In genomic region chr2:169694113-169694893, GRCh38 we compare ENCODE assay signal across 8 cellular contexts. TPM values are rescaled to one million over a fixed set of nuclear protein-coding genes. Genes with fewer than 3 reads are reported as not detected.
DNase-seq lines count a peak whose midpoint lies in the region; ATAC-seq, FAIRE-seq and TF ChIP-seq lines count a peak whose summit lies in the region.

TSS of gene CFAP210 (minus strand) at chr2:169694405. CDS start at chr2:169694327, 78 bp downstream.
A gene with protein sequence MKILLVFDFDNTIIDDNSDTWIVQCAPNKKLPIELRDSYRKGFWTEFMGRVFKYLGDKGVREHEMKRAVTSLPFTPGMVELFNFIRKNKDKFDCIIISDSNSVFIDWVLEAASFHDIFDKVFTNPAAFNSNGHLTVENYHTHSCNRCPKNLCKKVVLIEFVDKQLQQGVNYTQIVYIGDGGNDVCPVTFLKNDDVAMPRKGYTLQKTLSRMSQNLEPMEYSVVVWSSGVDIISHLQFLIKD (plus strand): TSS chr2:169694469. CDS start chr2:169700972, 6,503 bp downstream.

- H3K9ac ChIP-seq in SU-DHL-6 (ENCODE audit: low read length), result peak within 1 kb of the TSS; percentile 67

- peak; percentile 100 for ATAC-seq in HG02763 (IDR thresholded peaks at IDR 0.05; ENCODE audit: unreplicated experiment)
- peak; percentile 100 for ATAC-seq in activated naive CD8-positive, alpha-beta T cell treated with anti-CD3 and anti-CD28 coated beads, Interleukin-2, amount 50 U/mL, for 24 hours
- ATAC-seq in pancreas, result peak; percentile 98 to 100 (median 100)

- peak within 1 kb of the TSS; percentile 83 for H3K4me2 ChIP-seq in SU-DHL-6 (ENCODE audit: low read depth, low read length, poor library complexity, severe bottlenecking)

- peak within 1 kb of the TSS; percentile 69 for H3K4me3 ChIP-seq in GM12875 (ENCODE audit: low read depth, low read length)
- peak within 1 kb of the TSS; percentile 63 for H3K4me3 ChIP-seq in SU-DHL-6 (ENCODE audit: insufficient read depth, low read length, poor library complexity, severe bottlenecking)
- H3K4me3 ChIP-seq in cardiac muscle cell, result peak within 1 kb of the TSS; percentile 65
- peak within 1 kb of the TSS; percentile 64 to 87 (median 79) for H3K4me3 ChIP-seq in pancreas
- H3K4me3 ChIP-seq in tibial nerve, result peak within 1 kb of the TSS; percentile 48 to 94 (median 76)

- TF ChIP-seq POLR2A in tibial nerve (IDR thresholded peaks at IDR 0.05), result peak; percentile 73 to 80

- WGBS in pancreas, 2 donors, result 0 to 1% methylated on average over 61 to 63 of the region's 63 CpGs
- 0% methylated on average over 42 to 58 of the region's 63 CpGs for WGBS in tibial nerve, 2 donors

- peaks cover 16% of the 10 kb centered on the region for H3K36me3 Mint-ChIP-seq in activated naive CD8-positive, alpha-beta T cell treated with anti-CD3 and anti-CD28 coated beads, Interleukin-2, amount 50 U/mL, for 24 hours (ENCODE audit: low read depth)

- H3K9me3 Mint-ChIP-seq in activated naive CD8-positive, alpha-beta T cell treated with anti-CD3 and anti-CD28 coated beads, Interleukin-2, amount 50 U/mL, for 24 hours, result peaks cover 12% of the 10 kb centered on the region

- H3K4me1 ChIP-seq in cardiac muscle cell (ENCODE audit: low read depth) (no peaks in the 10 kb centered on the region), pancreas (peaks cover 0 to 7% (median 4%) of the 10 kb centered on the region in 3 donors), tibial nerve (peaks cover 0 to 19% (median 5%) of the 10 kb centered on the region in 4 donors)

- H3F3A ChIP-seq in SU-DHL-6 (ENCODE audit: insufficient read depth), result no peaks in the 10 kb centered on the region

- peak within 1 kb of the TSS; percentile 87 for H3K27ac Mint-ChIP-seq in activated naive CD8-positive, alpha-beta T cell treated with anti-CD3 and anti-CD28 coated beads, Interleukin-2, amount 50 U/mL, for 24 hours

- peak; percentile 79 to 94 for TF ChIP-seq EP300 in tibial nerve (IDR thresholded peaks at IDR 0.05)

- H3K27me3 Mint-ChIP-seq in activated naive CD8-positive, alpha-beta T cell treated with anti-CD3 and anti-CD28 coated beads, Interleukin-2, amount 50 U/mL, for 24 hours, result peaks cover 2% of the 10 kb centered on the region

- H3K9me2 ChIP-seq in SU-DHL-6 (replicated peaks; ENCODE audit: insufficient read depth, low read length), result no peaks in the 10 kb centered on the region

- peak within 1 kb of the TSS; percentile 34 for H3K27ac ChIP-seq in SU-DHL-6 (ENCODE audit: low read depth, low read length)
- H3K27ac ChIP-seq in cardiac muscle cell, result peak within 1 kb of the TSS; percentile 83
- H3K27ac ChIP-seq in pancreas, result peak within 1 kb of the TSS; percentile 77 to 93 (median 82)
- H3K27ac ChIP-seq in tibial nerve, result peak within 1 kb of the TSS; percentile 34 to 92 (median 91)

- no peaks in the 10 kb centered on the region for H3K79me2 ChIP-seq in SU-DHL-6 (ENCODE audit: insufficient read depth, low read length)

- TF ChIP-seq CTCF in GM12875 (IDR thresholded peaks at IDR 0.05; ENCODE audit: borderline replicate concordance, insufficient read depth, low read depth, low read length), result no peak
- TF ChIP-seq CTCF in SU-DHL-6 (IDR thresholded peaks at IDR 0.05; ENCODE audit: insufficient read depth, low read length, poor library complexity, severe bottlenecking), result no peak
- no peak for TF ChIP-seq CTCF in cardiac muscle cell (IDR thresholded peaks at IDR 0.05; ENCODE audit: low read depth, low read length)
- TF ChIP-seq CTCF in pancreas (IDR thresholded peaks at IDR 0.05), result no peak
- TF ChIP-seq CTCF in tibial nerve (IDR thresholded peaks at IDR 0.05), result peak in 2 of 5 experiments; percentile 6 to 30

- H3K27me3 ChIP-seq in SU-DHL-6 (ENCODE audit: low read length) (no peaks in the 10 kb centered on the region), cardiac muscle cell (no peaks in the 10 kb centered on the region), pancreas (no peaks in the 10 kb centered on the region), tibial nerve (no peaks in the 10 kb centered on the region)

- H3K4me3 Mint-ChIP-seq in activated naive CD8-positive, alpha-beta T cell treated with anti-CD3 and anti-CD28 coated beads, Interleukin-2, amount 50 U/mL, for 24 hours, result peak within 1 kb of the TSS; percentile 89

- FAIRE-seq in pancreas (lab: Jason Lieb, UNC), result peak; percentile 91

- peaks cover 7% of the 10 kb centered on the region; the same call in 1 of the 2 replicates for H3K36me3 ChIP-seq in SU-DHL-6 (ENCODE audit: low read length)
- no peaks in the 10 kb centered on the region for H3K36me3 ChIP-seq in cardiac muscle cell
- no peaks in the 10 kb centered on the region for H3K36me3 ChIP-seq in pancreas
- H3K36me3 ChIP-seq in tibial nerve, result peaks cover 0 to 6% (median 0%) of the 10 kb centered on the region in 3 donors

- DNase-seq in NCI-H1417 (lab: John Stamatoyannopoulos, UW) (peak; percentile 78 to 94 (median 88)), cardiac muscle cell (ENCODE audit: low read depth in 1 of 2, low spot score in 1 of 2) (peak; percentile 98), pancreas (peak; percentile 99 to 100 (median 100)), tibial nerve (ENCODE audit: low spot score in 2 of 2) (peak; percentile 100)
- peak; percentile 99 for DNase-seq in activated naive CD8-positive, alpha-beta T cell treated with anti-CD3 and anti-CD28 coated beads, Interleukin-2, amount 50 U/mL, for 24 hours

- no peaks in the 10 kb centered on the region for H3K9me3 ChIP-seq in SU-DHL-6 (ENCODE audit: insufficient read depth, low read length)
- no peaks in the 10 kb centered on the region for H3K9me3 ChIP-seq in cardiac muscle cell (ENCODE audit: low read depth)
- H3K9me3 ChIP-seq in pancreas, result no peaks in the 10 kb centered on the region
- peaks cover 0 to 25% (median 0%) of the 10 kb centered on the region in 4 donors for H3K9me3 ChIP-seq in tibial nerve

- no peaks in the 10 kb centered on the region for H4K20me1 ChIP-seq in SU-DHL-6 (ENCODE audit: low read depth, low read length)

- intact Hi-C loops in pancreas (cut with DNase I), result no loop called here

- peaks cover 18% of the 10 kb centered on the region for H3K4me1 Mint-ChIP-seq in activated naive CD8-positive, alpha-beta T cell treated with anti-CD3 and anti-CD28 coated beads, Interleukin-2, amount 50 U/mL, for 24 hours

- H2AFZ ChIP-seq in SU-DHL-6 (ENCODE audit: low read depth, low read length, severe bottlenecking), result peak within 1 kb of the TSS; percentile 93

RNA-seq across cellular contexts. Expression of gene CFAP210, which starts in this region (rescaled TPM):
- total RNA-seq in cardiac muscle cell (not detected in 2 replicates), pancreas (under 1 TPM in 4 of 6 donors, not detected in 2; 0.09 to 0.47 (median 0.20) TPM), tibial nerve (under 1 TPM in 2 of 4 donors, not detected in 2; 0.60 to 0.87 TPM)
- polyA plus RNA-seq in cardiac muscle cell (0.28 and 0.31 TPM in 2 replicates), pancreas (under 1 TPM; 0.15 to 0.73 TPM)

RNA-seq across cellular contexts. Expression of the second gene that starts in this region (rescaled TPM):
- total RNA-seq in cardiac muscle cell (3.4 and 3.8 TPM in 2 replicates), pancreas (1 to 10 TPM; 2.2 to 5.9 (median 3.3) TPM), tibial nerve (10 to 100 TPM in 1 of 4 donors, 1 to 10 TPM in 3; 7.1 to 17.3 (median 7.6) TPM)
- polyA plus RNA-seq in cardiac muscle cell (3.8 and 7.0 TPM in 2 replicates), pancreas (1 to 10 TPM; 1.9 to 2.4 TPM)

Comparison
In these comparisons a context has a peak if more than half of its experiments do, and no peak if none do; other contexts are left out.
1. Peak in every context shown above with its lines: DNase-seq, ATAC-seq, H3K4me3 ChIP-seq and H3K27ac ChIP-seq.
2. H3K27ac ChIP-seq: peak in every context shown above with its lines; median percentile 91 in tibial nerve; 83 in cardiac muscle cell; 82 in pancreas; 34 in SU-DHL-6.